9 cellular contexts compared by ENCODE assay signal in genomic region chrX:49059209-49060191, GRCh38. TPM values are rescaled to one million over a fixed set of nuclear protein-coding genes. Genes with fewer than 3 reads are reported as not detected.
DNase-seq lines count a peak whose midpoint lies in the region; TF ChIP-seq lines count a peak whose summit lies in the region.
"Had no signal": no experiment of that assay in that cellular context is flagged by ENCODE, and none has a peak within 500 bp of the region (broad histone marks: within the 10 kb centered on the region; RNA-seq: fewer than 3 reads in every experiment).

No MANE protein-coding gene starts in this region.

- no peaks in the 10 kb centered on the region for H3K9me3 ChIP-seq in neural progenitor cell (ENCODE audit: low read depth)
- H3K9me3 ChIP-seq: BE2C had no signal

- H3K36me3 Mint-ChIP-seq in nephron (ENCODE audit: low read depth) (peaks cover 13% of the 10 kb centered on the region), neural progenitor cell (peaks cover 11% of the 10 kb centered on the region)

- TF ChIP-seq CTCF in epithelial cell of esophagus (IDR thresholded peaks at IDR 0.05; ENCODE audit: insufficient read depth, low read depth, low read length, missing control alignments) (no peak), nephron (IDR thresholded peaks at IDR 0.05; ENCODE audit: unreplicated experiment in 3 of 3) (no peak), neural progenitor cell (IDR thresholded peaks at IDR 0.05) (no peak)

- H3F3A ChIP-seq in neural progenitor cell (ENCODE audit: low read depth), result no peaks in the 10 kb centered on the region

- H3K4me3 Mint-ChIP-seq in nephron (peak overlapping the region; percentile 52 to 79 (median 72)), neural progenitor cell (no peak overlapping the region)

- H3K4me3 ChIP-seq in epithelial cell of esophagus (ENCODE audit: low read length) (peak overlapping the region; percentile 69), neural progenitor cell (no peak overlapping the region)
- H3K4me3 ChIP-seq: SK-N-MC had no signal

- H3K27ac ChIP-seq in neural progenitor cell, result no peak overlapping the region
- H3K27ac ChIP-seq: SK-N-MC had no signal

- no peaks in the 10 kb centered on the region for H3K4me1 ChIP-seq in neural progenitor cell
- H3K4me1 ChIP-seq: BE2C had no signal

- no peak overlapping the region for H3K9ac ChIP-seq in neural progenitor cell

- H3K27me3 ChIP-seq in neural progenitor cell, result no peaks in the 10 kb centered on the region
- H3K27me3 ChIP-seq: BE2C had no signal

- H3K4me1 Mint-ChIP-seq in nephron (no peaks in the 10 kb centered on the region), neural progenitor cell (peaks cover 10% of the 10 kb centered on the region)

- H3K27ac Mint-ChIP-seq in nephron, result peak overlapping the region in 2 of 3 experiments; percentile 63 to 84
- H3K27ac Mint-ChIP-seq in neural progenitor cell, result no peak overlapping the region

- DNase-seq in HPDE6-E6E7 (ENCODE audit: extremely low spot score), result peak; percentile 44
- peak; percentile 44 for DNase-seq in epithelial cell of esophagus (ENCODE audit: low read depth)
- DNase-seq in neural progenitor cell (ENCODE audit: low spot score), result no peak
- no peak for DNase-seq in stimulated activated CD4-positive, alpha-beta T cell treated with anti-CD3 and anti-CD28 coated beads, Interleukin-2, amount 100 ng/mL, for 24 hours
- DNase-seq in activated T-cell treated with anti-CD3 and anti-CD28 coated beads, Interleukin-2, amount 50 U/mL, for 1 hour, result no peak
- DNase-seq: BE2C had no signal

- H2AFZ ChIP-seq in neural progenitor cell (replicated peaks), result no peak overlapping the region

- no peaks in the 10 kb centered on the region for H4K20me1 ChIP-seq in neural progenitor cell (ENCODE audit: low read depth)

- peaks cover 8% of the 10 kb centered on the region for H3K9me3 Mint-ChIP-seq in nephron
- peaks cover 23% of the 10 kb centered on the region for H3K9me3 Mint-ChIP-seq in neural progenitor cell

- peaks cover under 1% of the 10 kb centered on the region for H3K79me2 ChIP-seq in neural progenitor cell (ENCODE audit: low read depth)

- no peaks in the 10 kb centered on the region for H3K36me3 ChIP-seq in neural progenitor cell
- H3K36me3 ChIP-seq: BE2C had no signal

- H3K27me3 Mint-ChIP-seq in nephron (ENCODE audit: low read depth) (no peaks in the 10 kb centered on the region), neural progenitor cell (ENCODE audit: insufficient read depth, low read depth) (peaks cover 9% of the 10 kb centered on the region)

- no peak overlapping the region for H3K4me2 ChIP-seq in neural progenitor cell

RNA-seq across cellular contexts. Expression of gene CCDC120, which starts 0.7 kb away (rescaled TPM):
- 1.1 and 3.1 TPM in 2 replicates for total RNA-seq in neural progenitor cell (ENCODE audit: low replicate concordance)
- total RNA-seq: myocyte had no signal

RNA-seq across cellular contexts. Expression of gene PRAF2, which starts 14.3 kb away (rescaled TPM):
- total RNA-seq in neural progenitor cell (ENCODE audit: low replicate concordance), result 0.30 and 11.0 TPM in 2 replicates

RNA-seq across cellular contexts. Expression of gene TFE3, which starts 16.3 kb away (rescaled TPM):
- 7.9 and 25.6 TPM in 2 replicates for total RNA-seq in neural progenitor cell (ENCODE audit: low replicate concordance)

RNA-seq across cellular contexts. Expression of gene WDR45, which starts 20.2 kb away (rescaled TPM):
- 19.7 and 22.2 TPM in 2 replicates for total RNA-seq in neural progenitor cell (ENCODE audit: low replicate concordance)

RNA-seq across cellular contexts. Expression of gene GRIPAP1, which starts 57.4 kb away (rescaled TPM):
- 30.1 and 38.9 TPM in 2 replicates for total RNA-seq in neural progenitor cell (ENCODE audit: low replicate concordance)

Comparison
In these comparisons a context has a peak if more than half of its experiments do, and no peak if none do; other contexts are left out.
1. DNase-seq: peak in HPDE6-E6E7 (single experiment) and epithelial cell of esophagus (single experiment); none in neural progenitor cell (single experiment), stimulated activated CD4-positive, alpha-beta T cell treated with anti-CD3 and anti-CD28 coated beads, Interleukin-2, amount 100 ng/mL, for 24 hours (0 of 2) and activated T-cell treated with anti-CD3 and anti-CD28 coated beads, Interleukin-2, amount 50 U/mL, for 1 hour (single experiment).